Comparison of ENCODE assay signal across 16 cellular contexts in the genomic region with DNA sequence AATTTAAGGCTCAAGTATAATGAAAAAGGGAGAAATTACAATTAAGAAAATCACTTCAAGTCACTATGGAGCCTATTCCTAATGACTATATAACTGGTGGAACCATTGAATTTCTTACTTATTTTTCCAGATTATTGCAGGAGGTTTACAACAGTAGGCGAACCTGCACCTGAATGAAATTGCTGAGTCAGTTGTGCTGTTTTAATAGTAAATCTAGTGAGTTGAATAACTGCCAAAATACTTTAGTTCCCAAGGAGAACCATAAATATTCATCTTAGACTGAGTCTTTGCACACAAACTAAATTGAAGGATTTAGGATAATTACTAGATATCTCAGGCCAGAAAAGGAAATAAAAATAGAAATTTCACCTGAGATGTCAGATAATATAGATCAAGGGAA.
A peak's percentile ranks its signal among the peaks of the same experiment; 100 is the strongest.
DNase-seq lines count a peak whose midpoint lies in the region; ATAC-seq, FAIRE-seq and TF ChIP-seq lines count a peak whose summit lies in the region.
"Had no signal": no experiment of that assay in that cellular context is flagged by ENCODE, and none has a peak within 500 bp of the region (broad histone marks: within the 10 kb centered on the region; RNA-seq: fewer than 3 reads in every experiment).

No MANE protein-coding gene starts in this region.

- DNase-seq in NCI-H1105 treated with DMSO at 0.1 percent for 48 hours (lab: John Stamatoyannopoulos, UW) = peak; percentile 40
- no peak for DNase-seq in NCI-H1105 (lab: John Stamatoyannopoulos, UW)
- peak; percentile 24 for DNase-seq in M059J (ENCODE audit: low read depth)
- DNase-seq in kidney = no peak
- no peak for DNase-seq in nucleus accumbens (lab: John Stamatoyannopoulos, UW)
- no peak for DNase-seq in DMS153 (lab: John Stamatoyannopoulos, UW)
- DNase-seq: 8988T; C1 segment of cervical spinal cord; CD4-positive, alpha-beta T cell; DMS79; KBM-7 had no signal

- no peak for ATAC-seq in HG02852 (IDR thresholded peaks at IDR 0.05; ENCODE audit: unreplicated experiment)
- ATAC-seq: GM12878 had no signal

- no peak overlapping the region for H3K27ac ChIP-seq in kidney (ENCODE audit: low read depth in 2 of 2, low read length in 2 of 2)

- no peaks in the 10 kb centered on the region for H3K36me3 ChIP-seq in kidney (ENCODE audit: control insufficient read depth in 1 of 2, insufficient read depth in 2 of 2, low read length in 2 of 2)

- no peak for TF ChIP-seq CTCF in kidney (IDR thresholded peaks at IDR 0.05; ENCODE audit: borderline replicate concordance, extremely low read depth, insufficient read depth)

- no peak overlapping the region for H3K9ac ChIP-seq in kidney (ENCODE audit: low read length in 2 of 2)

- H3K4me1 ChIP-seq in kidney (ENCODE audit: control insufficient read depth in 1 of 2, insufficient read depth in 1 of 2, low read depth in 1 of 2, low read length in 2 of 2) = no peaks in the 10 kb centered on the region

- intact Hi-C loops in kidney (cut with DNase I) = no loop called here

- FAIRE-seq in kidney (lab: Jason Lieb, UNC) = peak; percentile 19
- FAIRE-seq: GM12878, GM18507, H54, HTR-8/SVneo had no signal

- no peak overlapping the region for H3K4me3 ChIP-seq in kidney (ENCODE audit: low read length in 2 of 2)
- H3K4me3 ChIP-seq: GM12878 had no signal

- H3K9me3 ChIP-seq in kidney (ENCODE audit: control insufficient read depth in 1 of 2, low read length in 2 of 2) = no peaks in the 10 kb centered on the region

Comparison
In these comparisons a context has a peak if more than half of its experiments do, and no peak if none do; other contexts are left out.
1. DNase-seq: peak in NCI-H1105 treated with DMSO at 0.1 percent for 48 hours (single experiment) and M059J (single experiment); none in NCI-H1105 (single experiment), kidney (single experiment), nucleus accumbens (0 of 56) and DMS153 (single experiment).